Comparison of ENCODE assay signal across 8 cellular contexts in genomic region chr1:51519857-51520699, GRCh38. TPM values are rescaled to one million over a fixed set of nuclear protein-coding genes. Genes with fewer than 3 reads are reported as not detected.
A peak's percentile ranks its signal among the peaks of the same experiment; 100 is the strongest.
DNase-seq lines count a peak whose midpoint lies in the region; ATAC-seq, FAIRE-seq and TF ChIP-seq lines count a peak whose summit lies in the region.

No MANE protein-coding gene starts in this region.

- no peaks in the 10 kb centered on the region for H3K36me3 ChIP-seq in mucosa of descending colon (ENCODE audit: low read depth)

- DNase-seq in AG09309 (ENCODE audit: low read depth) (peak; percentile 74), KBM-7 (peak; percentile 23), mucosa of descending colon (peak in 1 of 3 donors; percentile 22), putamen (ENCODE audit: low spot score) (no peak), NCI-H748 treated with DMSO at 0.1 percent for 48 hours (lab: John Stamatoyannopoulos, UW) (no peak), D721Med (ENCODE audit: insufficient read length, low spot score) (no peak)

- TF ChIP-seq CTCF in AG09309 (IDR thresholded peaks at IDR 0.05; ENCODE audit: control insufficient read depth, insufficient read depth, low read depth, low read length, missing control alignments) (no peak), brain (conservative IDR thresholded peaks at IDR 0.05) (no peak), mucosa of descending colon (IDR thresholded peaks at IDR 0.05) (no peak), D721Med (IDR thresholded peaks at IDR 0.05; ENCODE audit: insufficient read depth, missing control alignments) (no peak)

- H3K4me1 ChIP-seq in mucosa of descending colon (ENCODE audit: low read depth) = peaks cover 29% of the 10 kb centered on the region

- H3K4me3 Mint-ChIP-seq in brain = peak overlapping the region; percentile 68 to 89 (median 72)

- H3K9me3 ChIP-seq in mucosa of descending colon = no peaks in the 10 kb centered on the region

- H3K36me3 Mint-ChIP-seq in brain = no peaks in the 10 kb centered on the region

- H3K27ac Mint-ChIP-seq in brain = peak overlapping the region in 1 of 5 experiments; percentile 84

- peaks cover 23% of the 10 kb centered on the region for H3K27me3 Mint-ChIP-seq in brain

- intact Hi-C loops in mucosa of descending colon (cut with DNase I, micrococcal nuclease) = no loop called here

- H3K9me3 Mint-ChIP-seq in brain = peaks cover 0 to 4% (median 0%) of the 10 kb centered on the region in 5 experiments

- ATAC-seq in mucosa of descending colon = peak; percentile 31
- no peak for ATAC-seq in GM19452 (IDR thresholded peaks at IDR 0.05; ENCODE audit: unreplicated experiment)

- no peak overlapping the region for H3K4me3 ChIP-seq in AG09309 (ENCODE audit: control insufficient read depth, low read depth, low read length)
- no peak overlapping the region for H3K4me3 ChIP-seq in mucosa of descending colon

- in situ Hi-C loops in KBM-7 (cut with MboI; ENCODE audit: low pct_unique_long_range_greater_than_20kb, low sequenced_read_pairs) = no loop called here

- no peak for FAIRE-seq in D721Med (lab: Jason Lieb, UNC)

- H3K4me1 Mint-ChIP-seq in brain = peaks cover 40% of the 10 kb centered on the region

RNA-seq across cellular contexts. Expression of gene EPS15, which starts 1.0 kb away (rescaled TPM):
- polyA plus RNA-seq in brain (ENCODE audit: insufficient read depth, low read depth, low replicate concordance) = 18.2 TPM
- 10 to 100 TPM; 50.0 to 85.5 (median 54.0) TPM for total RNA-seq in mucosa of descending colon

Comparison
In these comparisons a context has a peak if more than half of its experiments do, and no peak if none do; other contexts are left out.
1. DNase-seq: peak in AG09309 (single experiment) and KBM-7 (single experiment); none in putamen (single experiment), NCI-H748 treated with DMSO at 0.1 percent for 48 hours (single experiment) and D721Med (single experiment).